ENCODE assay signal across 20 cellular contexts in the genomic region with DNA sequence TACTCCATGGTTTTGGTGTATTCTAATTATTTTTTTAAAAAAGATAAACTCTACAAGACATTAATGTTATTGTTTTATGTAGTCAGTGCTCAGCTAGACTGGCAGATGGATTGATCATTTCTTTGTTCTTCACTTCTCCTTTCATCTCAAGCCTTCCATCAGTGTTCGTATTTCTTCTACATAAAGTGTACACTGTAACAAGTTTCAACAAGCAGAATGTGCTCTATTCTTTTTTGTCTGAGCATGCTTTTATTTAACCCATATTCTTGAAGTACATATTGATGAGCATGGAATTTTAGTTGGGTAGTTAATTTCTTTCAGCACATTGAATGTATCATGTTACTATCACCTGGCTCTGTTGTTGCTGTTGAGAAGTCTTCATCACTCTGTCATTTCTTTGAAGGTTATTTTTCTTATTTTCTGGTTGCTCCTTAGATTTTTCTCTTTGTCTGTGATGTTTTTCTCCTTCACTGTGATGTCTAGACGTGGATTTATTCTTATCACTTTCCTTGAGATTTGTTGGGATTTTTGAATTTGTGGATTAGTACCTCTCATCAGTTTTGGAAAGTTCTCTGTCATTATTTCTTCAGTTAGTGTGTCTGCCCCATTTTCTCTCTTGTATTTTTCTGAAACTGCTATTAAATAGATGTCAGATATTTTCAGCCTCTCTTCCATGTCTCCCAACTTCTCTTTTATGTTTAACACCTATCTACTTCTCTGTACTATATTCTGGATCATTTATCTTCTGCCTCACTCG. TPM values are rescaled to one million over a fixed set of nuclear protein-coding genes. Genes with fewer than 3 reads are reported as not detected.
"Had no signal": no experiment of that assay in that cellular context is flagged by ENCODE, and none has a peak within 500 bp of the region (broad histone marks: within the 10 kb centered on the region; RNA-seq: fewer than 3 reads in every experiment).

No MANE protein-coding gene starts in this region.

- H3K9me3 Mint-ChIP-seq: activated naive CD4-positive, alpha-beta T cell treated with anti-CD3 and anti-CD28 coated beads, Interleukin-2, amount 50 U/mL, for 72 hours; activated T-helper 1 cell treated with anti-CD3 and anti-CD28 coated beads, Interleukin-12 subunit alpha, Interleukin-12 subunit beta, Interleukin-2, Interleukin-4 antibody, amounts not matched to agents 30 ng/mL and 10 ng/mL and 1 ng/mL, durations not matched to agents 14 hours and 24 hours and 36 hours; naive thymus-derived CD8-positive, alpha-beta T cell; type B pancreatic cell had no signal

- H3K27ac ChIP-seq: dorsolateral prefrontal cortex, pancreas, right lobe of liver, stomach had no signal

- H3K36me3 Mint-ChIP-seq: activated naive CD4-positive, alpha-beta T cell treated with anti-CD3 and anti-CD28 coated beads, Interleukin-2, amount 50 U/mL, for 72 hours; naive thymus-derived CD8-positive, alpha-beta T cell; type B pancreatic cell had no signal

- H3K36me3 ChIP-seq: cardiac muscle cell, pancreas, right lobe of liver, stomach had no signal

- H3K27me3 Mint-ChIP-seq: type B pancreatic cell had no signal

- H3K4me1 Mint-ChIP-seq: naive thymus-derived CD8-positive, alpha-beta T cell had no signal

- DNase-seq: activated CD4-positive, alpha-beta T cell treated with anti-CD3 and anti-CD28 coated beads, Interleukin-2, amount 50 U/mL, for 4 hours; activated gamma-delta T cell treated with Interleukin-2 at 50 U/mL for 16 hours; dorsolateral prefrontal cortex; erythroblast; foreskin melanocyte; kidney glomerular epithelial cell; left ventricle myocardium superior; mesenchymal stem cell; naive thymus-derived CD8-positive, alpha-beta T cell; pancreas; right lobe of liver; small intestine; stimulated activated CD4-positive, alpha-beta T cell treated with anti-CD3 and anti-CD28 coated beads, Interleukin-4, amount 100 ng/mL, for 1 hour; stomach had no signal

- H3K4me1 ChIP-seq: pancreas, right lobe of liver had no signal

- H3K9me3 ChIP-seq: pancreas, right lobe of liver, stomach had no signal

- H3K4me3 ChIP-seq: cardiac muscle cell, dorsolateral prefrontal cortex, pancreas, right lobe of liver, stomach had no signal

- H3K27me3 ChIP-seq: cardiac muscle cell, dorsolateral prefrontal cortex, pancreas, right lobe of liver, stomach had no signal

- ATAC-seq: activated naive CD4-positive, alpha-beta T cell treated with anti-CD3 and anti-CD28 coated beads, Interleukin-2, amount 50 U/mL, for 72 hours; left ventricle myocardium superior; naive thymus-derived CD8-positive, alpha-beta T cell; pancreas; right lobe of liver had no signal

- H3K4me3 Mint-ChIP-seq: activated T-helper 1 cell treated with anti-CD3 and anti-CD28 coated beads, Interleukin-12 subunit alpha, Interleukin-12 subunit beta, Interleukin-2, Interleukin-4 antibody, amounts not matched to agents 30 ng/mL and 10 ng/mL and 1 ng/mL, durations not matched to agents 14 hours and 24 hours and 36 hours; naive thymus-derived CD8-positive, alpha-beta T cell; type B pancreatic cell had no signal

- FAIRE-seq: colon, pancreas, small intestine had no signal

- H3K27ac Mint-ChIP-seq: activated naive CD4-positive, alpha-beta T cell treated with anti-CD3 and anti-CD28 coated beads, Interleukin-2, amount 50 U/mL, for 72 hours; activated T-helper 1 cell treated with anti-CD3 and anti-CD28 coated beads, Interleukin-12 subunit alpha, Interleukin-12 subunit beta, Interleukin-2, Interleukin-4 antibody, amounts not matched to agents 30 ng/mL and 10 ng/mL and 1 ng/mL, durations not matched to agents 14 hours and 24 hours and 36 hours; naive thymus-derived CD8-positive, alpha-beta T cell; type B pancreatic cell had no signal

RNA-seq across cellular contexts. Expression of gene TGM2, which starts 48.5 kb away (rescaled TPM):
- total RNA-seq: activated CD8-positive, alpha-beta memory T cell treated with anti-CD3 and anti-CD28 coated beads for 36 hours; activated T-helper 1 cell treated with anti-CD3 and anti-CD28 coated beads, Interleukin-12 subunit alpha, Interleukin-12 subunit beta, Interleukin-2, Interleukin-4 antibody, amounts not matched to agents 30 ng/mL and 10 ng/mL and 1 ng/mL, durations not matched to agents 14 hours and 24 hours and 36 hours; naive thymus-derived CD8-positive, alpha-beta T cell had no signal
- polyA plus RNA-seq: naive thymus-derived CD8-positive, alpha-beta T cell had no signal
